Comparison of ENCODE assay signal across 8 cellular contexts in genomic region chr6:108589244-108589730, GRCh38. TPM values are rescaled to one million over a fixed set of nuclear protein-coding genes. Genes with fewer than 3 reads are reported as not detected.
DNase-seq lines count a peak whose midpoint lies in the region; ATAC-seq and TF ChIP-seq lines count a peak whose summit lies in the region.

No MANE protein-coding gene starts in this region.

- no peak for ATAC-seq in CD4-positive, alpha-beta T cell (ENCODE audit: poor library complexity)
- ATAC-seq in heart right ventricle, result peak; percentile 53 to 93 (median 88)

- peak; percentile 38 for TF ChIP-seq POLR2A in ovary (IDR thresholded peaks at IDR 0.05)

- H3K9ac ChIP-seq in adipocyte (ENCODE audit: low read length), result peak overlapping the region; percentile 83

- H3K9me3 ChIP-seq in CD4-positive, alpha-beta T cell (ENCODE audit: control insufficient read depth, low read length), result no peaks in the 10 kb centered on the region
- H3K9me3 ChIP-seq in adipocyte (ENCODE audit: control insufficient read depth, low read length) (no peaks in the 10 kb centered on the region), heart right ventricle (no peaks in the 10 kb centered on the region), ovary (no peaks in the 10 kb centered on the region)

- no peak for DNase-seq in CD4-positive, alpha-beta T cell
- DNase-seq in KBM-7 (peak; percentile 48), adipocyte (ENCODE audit: low read depth) (peak; percentile 69), heart right ventricle (peak; percentile 62 to 66), ovary (peak in 4 of 5 donors; percentile 51 to 79 (median 68)), cerebellum (ENCODE audit: low spot score) (no peak)
- DNase-seq in activated T-helper 2 cell treated with anti-CD3 and anti-CD28 coated beads, Interferon-gamma antibody, Interleukin-2, Interleukin-4, amounts not matched to agents 10 μg/mL and 5 μg/mL and 100 μg/mL, durations not matched to agents 14 hours and 24 hours and 36 hours (ENCODE audit: low spot score), result no peak
- DNase-seq in stimulated activated CD4-positive, alpha-beta T cell treated with anti-CD3 and anti-CD28 coated beads, Interleukin-4, amount 100 ng/mL, for 24 hours, result no peak

- H3K27ac Mint-ChIP-seq in CD4-positive, alpha-beta T cell, result peak overlapping the region; percentile 19
- no peak overlapping the region for H3K27ac Mint-ChIP-seq in activated T-helper 2 cell treated with anti-CD3 and anti-CD28 coated beads, Interferon-gamma antibody, Interleukin-2, Interleukin-4, amounts not matched to agents 10 μg/mL and 5 μg/mL and 100 μg/mL, durations not matched to agents 14 hours and 24 hours and 36 hours

- CTCF ChIA-PET in CD4-positive, alpha-beta T cell (lab: Charles Lee), result no interaction called here

- TF ChIP-seq EP300 in ovary (IDR thresholded peaks at IDR 0.05), result peak; percentile 94

- H3K4me1 ChIP-seq in adipocyte (ENCODE audit: control insufficient read depth, insufficient read depth, low read length) (peaks cover 87% of the 10 kb centered on the region), heart right ventricle (peaks cover 71 to 98% (median 96%) of the 10 kb centered on the region in 9 donors), ovary (ENCODE audit: insufficient read depth) (peaks cover 53% of the 10 kb centered on the region)

- no peaks in the 10 kb centered on the region for H3K27me3 Mint-ChIP-seq in CD4-positive, alpha-beta T cell
- peaks cover 7% of the 10 kb centered on the region for H3K27me3 Mint-ChIP-seq in activated T-helper 2 cell treated with anti-CD3 and anti-CD28 coated beads, Interferon-gamma antibody, Interleukin-2, Interleukin-4, amounts not matched to agents 10 μg/mL and 5 μg/mL and 100 μg/mL, durations not matched to agents 14 hours and 24 hours and 36 hours (ENCODE audit: low read depth)

- no peak overlapping the region for H3K27ac ChIP-seq in CD4-positive, alpha-beta T cell (ENCODE audit: low read depth, low read length)
- H3K27ac ChIP-seq in heart right ventricle (peak overlapping the region; percentile 8 to 85 (median 74)), ovary (peak overlapping the region in 1 of 2 donors; percentile 24)

- no peaks in the 10 kb centered on the region for H3K36me3 Mint-ChIP-seq in CD4-positive, alpha-beta T cell (ENCODE audit: low read depth)
- H3K36me3 Mint-ChIP-seq in activated T-helper 2 cell treated with anti-CD3 and anti-CD28 coated beads, Interferon-gamma antibody, Interleukin-2, Interleukin-4, amounts not matched to agents 10 μg/mL and 5 μg/mL and 100 μg/mL, durations not matched to agents 14 hours and 24 hours and 36 hours (ENCODE audit: low read depth), result peaks cover 2% of the 10 kb centered on the region

- in situ Hi-C loops in KBM-7 (cut with MboI; ENCODE audit: low pct_unique_long_range_greater_than_20kb, low sequenced_read_pairs), result no loop called here

- intact Hi-C loops in CD4-positive, alpha-beta T cell (cut with DNase I, micrococcal nuclease), result no loop called here
- intact Hi-C loops in heart right ventricle (cut with DNase I) (loop anchor here in 2 of 10 donors (2.0 to 5.0 kb wide), 3 partner anchors 30 to 66 kb away; no protein-coding TSS in a partner anchor), ovary (cut with DNase I) (loop anchor here in 1 of 4 donors (10.0 kb wide), 1 partner anchor 66 kb away; no protein-coding TSS in a partner anchor)
- intact Hi-C loops in activated T-helper 2 cell treated with anti-CD3 and anti-CD28 coated beads, Interferon-gamma antibody, Interleukin-2, Interleukin-4, amounts not matched to agents 10 μg/mL and 5 μg/mL and 100 μg/mL, durations not matched to agents 14 hours and 24 hours and 36 hours (cut with micrococcal nuclease), result no loop called here

- H3K36me3 ChIP-seq in adipocyte (ENCODE audit: control insufficient read depth, insufficient read depth, low read length, severe bottlenecking), result no peaks in the 10 kb centered on the region
- H3K36me3 ChIP-seq in heart right ventricle, result no peaks in the 10 kb centered on the region
- no peaks in the 10 kb centered on the region for H3K36me3 ChIP-seq in ovary

- 6 to 7% methylated on average over 6 of the region's 6 CpGs for WGBS in heart right ventricle, 2 donors
- WGBS in ovary, 3 donors, result 4 to 5% (median 5%) methylated on average over 6 of the region's 6 CpGs

- POLR2A ChIA-PET in CD4-positive, alpha-beta T cell (lab: Charles Lee), result interaction anchor here (1.4 to 1.9 kb wide), 3 partner anchors 12 to 30 kb away, joined by 3 to 10 read pairs (median 3); no protein-coding TSS in a partner anchor

- TF ChIP-seq CTCF in CD4-positive, alpha-beta T cell (IDR thresholded peaks at IDR 0.05), result no peak
- TF ChIP-seq CTCF in heart right ventricle (IDR thresholded peaks at IDR 0.05), result no peak
- TF ChIP-seq CTCF in ovary (IDR thresholded peaks at IDR 0.05), result no peak

- H3K4me1 Mint-ChIP-seq in CD4-positive, alpha-beta T cell (ENCODE audit: low read depth), result peaks cover 70% of the 10 kb centered on the region
- H3K4me1 Mint-ChIP-seq in activated T-helper 2 cell treated with anti-CD3 and anti-CD28 coated beads, Interferon-gamma antibody, Interleukin-2, Interleukin-4, amounts not matched to agents 10 μg/mL and 5 μg/mL and 100 μg/mL, durations not matched to agents 14 hours and 24 hours and 36 hours (ENCODE audit: low read depth), result peaks cover 34% of the 10 kb centered on the region

- H3K4me3 Mint-ChIP-seq in CD4-positive, alpha-beta T cell, result no peak overlapping the region
- no peak overlapping the region for H3K4me3 Mint-ChIP-seq in activated T-helper 2 cell treated with anti-CD3 and anti-CD28 coated beads, Interferon-gamma antibody, Interleukin-2, Interleukin-4, amounts not matched to agents 10 μg/mL and 5 μg/mL and 100 μg/mL, durations not matched to agents 14 hours and 24 hours and 36 hours (ENCODE audit: low read depth)

- no peaks in the 10 kb centered on the region for H3K27me3 ChIP-seq in CD4-positive, alpha-beta T cell (ENCODE audit: control insufficient read depth, insufficient read depth, low read length)
- no peaks in the 10 kb centered on the region for H3K27me3 ChIP-seq in adipocyte (replicated peaks; ENCODE audit: control insufficient read depth, insufficient read depth, low read length)
- H3K27me3 ChIP-seq in heart right ventricle, result no peaks in the 10 kb centered on the region
- no peaks in the 10 kb centered on the region for H3K27me3 ChIP-seq in ovary

- no peaks in the 10 kb centered on the region for H3K9me3 Mint-ChIP-seq in CD4-positive, alpha-beta T cell
- H3K9me3 Mint-ChIP-seq in activated T-helper 2 cell treated with anti-CD3 and anti-CD28 coated beads, Interferon-gamma antibody, Interleukin-2, Interleukin-4, amounts not matched to agents 10 μg/mL and 5 μg/mL and 100 μg/mL, durations not matched to agents 14 hours and 24 hours and 36 hours, result no peaks in the 10 kb centered on the region

- H3K4me3 ChIP-seq in adipocyte (ENCODE audit: low read length), result peak overlapping the region; percentile 68
- peak overlapping the region in 5 of 10 donors; percentile 4 to 13 (median 5) for H3K4me3 ChIP-seq in heart right ventricle
- H3K4me3 ChIP-seq in ovary, result no peak overlapping the region

RNA-seq across cellular contexts. Expression of gene FOXO3, which starts 28.6 kb away (rescaled TPM):
- 10 to 100 TPM; 24.3 to 25.3 TPM for total RNA-seq in CD4-positive, alpha-beta T cell
- total RNA-seq in heart right ventricle (10 to 100 TPM; 29.4 to 52.6 (median 37.7) TPM), ovary (10 to 100 TPM; 67.1 to 94.8 (median 80.0) TPM), cerebellum (51.9 TPM)
- polyA plus RNA-seq in heart right ventricle (10 to 100 TPM; 16.8 to 19.3 TPM), ovary (10 to 100 TPM; 33.4 to 39.2 TPM)
- 4.7 and 5.8 TPM in 2 replicates for total RNA-seq in activated T-helper 2 cell treated with anti-CD3 and anti-CD28 coated beads, Interferon-gamma antibody, Interleukin-2, Interleukin-4, amounts not matched to agents 10 μg/mL and 5 μg/mL and 100 μg/mL, durations not matched to agents 14 hours and 24 hours and 36 hours

Comparison
In these comparisons a context has a peak if more than half of its experiments do, and no peak if none do; other contexts are left out.
1. DNase-seq: peak in KBM-7 (single experiment), adipocyte (single experiment), heart right ventricle (2 of 2) and ovary (4 of 5); none in CD4-positive, alpha-beta T cell (0 of 10), activated T-helper 2 cell treated with anti-CD3 and anti-CD28 coated beads, Interferon-gamma antibody, Interleukin-2, Interleukin-4, amounts not matched to agents 10 μg/mL and 5 μg/mL and 100 μg/mL, durations not matched to agents 14 hours and 24 hours and 36 hours (single experiment), stimulated activated CD4-positive, alpha-beta T cell treated with anti-CD3 and anti-CD28 coated beads, Interleukin-4, amount 100 ng/mL, for 24 hours (single experiment) and cerebellum (single experiment).